ENCODE assay signal across 8 cellular contexts in genomic region chr1:171313835-171314320, GRCh38. TPM values are rescaled to one million over a fixed set of nuclear protein-coding genes. Genes with fewer than 3 reads are reported as not detected.
DNase-seq lines count a peak whose midpoint lies in the region; ATAC-seq, FAIRE-seq and TF ChIP-seq lines count a peak whose summit lies in the region.

FMO4 (plus strand) TSS chr1:171314183; CDS start chr1:171319826, 5,643 bp downstream.

- TF ChIP-seq POLR2A in GM12892 (IDR thresholded peaks at IDR 0.05; ENCODE audit: low read depth, low read length) = no peak

- H3K27me3 ChIP-seq in right atrium auricular region = no peaks in the 10 kb centered on the region
- H3K27me3 ChIP-seq in rectal smooth muscle tissue (ENCODE audit: control insufficient read depth, insufficient read depth, low read length) = no peaks in the 10 kb centered on the region
- H3K27me3 ChIP-seq in aorta (ENCODE audit: control insufficient read depth in 1 of 2, insufficient read depth in 2 of 2, low read length in 1 of 2) = no peaks in the 10 kb centered on the region

- H3K27ac ChIP-seq in right atrium auricular region (peak within 1 kb of the TSS; percentile 73 to 79), rectal smooth muscle tissue (ENCODE audit: low read depth, low read length) (peak within 1 kb of the TSS; percentile 64), aorta (ENCODE audit: low read depth in 1 of 2, low read length in 2 of 2) (peak within 1 kb of the TSS; percentile 71 to 95)

- DNase-seq in GM12892 (ENCODE audit: insufficient read length) = peak; percentile 42
- peak; percentile 85 for DNase-seq in NCI-H1436 (lab: John Stamatoyannopoulos, UW)
- DNase-seq in SW480 (ENCODE audit: low spot score) = peak; percentile 96
- DNase-seq in amniotic stem cell (lab: John Stamatoyannopoulos, UW) = peak; percentile 97
- peak; percentile 94 for DNase-seq in right atrium auricular region (ENCODE audit: low spot score)
- peak; percentile 83 to 92 for DNase-seq in aorta

- intact Hi-C loops in aorta (cut with DNase I) = loop anchor here (5.0 to 10.0 kb wide), 5 partner anchors 43 to 347 kb away; partner anchors contain the start of genes FMO1 (in 2 of the 2) and MYOC (in 1 of the 2)

- FAIRE-seq in GM12892 (lab: Jason Lieb, UNC) = peak; percentile 99

- peaks cover 3% of the 10 kb centered on the region for H3K36me3 ChIP-seq in right atrium auricular region
- no peaks in the 10 kb centered on the region for H3K36me3 ChIP-seq in rectal smooth muscle tissue (ENCODE audit: control insufficient read depth, insufficient read depth, low read length)
- H3K36me3 ChIP-seq in aorta (ENCODE audit: control insufficient read depth in 1 of 2, insufficient read depth in 2 of 2, low read length in 1 of 2) = no peaks in the 10 kb centered on the region

- TF ChIP-seq CTCF in right atrium auricular region (IDR thresholded peaks at IDR 0.05) = peak; percentile 73 to 89

- WGBS in aorta, 2 donors = 0% methylated on average over 10 of the region's 10 CpGs

- H3K4me1 ChIP-seq in right atrium auricular region (peaks cover 0 to 16% of the 10 kb centered on the region in 2 donors), rectal smooth muscle tissue (ENCODE audit: control insufficient read depth, insufficient read depth, low read length) (no peaks in the 10 kb centered on the region), aorta (ENCODE audit: control insufficient read depth in 1 of 2, insufficient read depth in 2 of 2, low read length in 2 of 2) (peaks cover 0 to 3% of the 10 kb centered on the region in 2 donors)

- H3K9ac ChIP-seq in rectal smooth muscle tissue (ENCODE audit: low read length) = no peak within 1 kb of the TSS

- H3K4me3 ChIP-seq in right atrium auricular region = peak within 1 kb of the TSS; percentile 29 to 41
- H3K4me3 ChIP-seq in rectal smooth muscle tissue (ENCODE audit: low read length) = peak within 1 kb of the TSS; percentile 45
- H3K4me3 ChIP-seq in aorta (ENCODE audit: low read length in 2 of 2) = peak within 1 kb of the TSS; percentile 70 to 93

- ATAC-seq in HG02852 (IDR thresholded peaks at IDR 0.05; ENCODE audit: unreplicated experiment) (peak; percentile 100), aorta (ENCODE audit: low FRiP score) (peak; percentile 99)

- peaks cover 0 to 2% of the 10 kb centered on the region in 2 donors for H3K9me3 ChIP-seq in right atrium auricular region
- H3K9me3 ChIP-seq in aorta (ENCODE audit: control insufficient read depth, low read length) = no peaks in the 10 kb centered on the region

RNA-seq across cellular contexts. Expression of gene FMO4, which starts in this region (rescaled TPM):
- 5.0 TPM for polyA plus RNA-seq in GM12892 (2012; ENCODE audit: missing spikeins)
- total RNA-seq in right atrium auricular region (10 to 100 TPM in 1 of 2 donors, 1 to 10 TPM in 1; 6.9 to 11.8 TPM), aorta (10 to 100 TPM in 1 of 2 donors, 1 to 10 TPM in 1; 9.6 to 12.3 TPM)
- 1 to 10 TPM; 8.4 to 9.4 TPM for polyA plus RNA-seq in aorta

Comparison
In these comparisons a context has a peak if more than half of its experiments do, and no peak if none do; other contexts are left out.
1. Peak in every context shown above with its lines: DNase-seq, ATAC-seq, H3K4me3 ChIP-seq and H3K27ac ChIP-seq.
2. DNase-seq: peak in every context shown above with its lines; median percentile 97 in amniotic stem cell; 96 in SW480; 94 in right atrium auricular region; 88 in aorta; 85 in NCI-H1436; 42 in GM12892.